ENCODE assay signal across 22 cellular contexts in the genomic region with DNA sequence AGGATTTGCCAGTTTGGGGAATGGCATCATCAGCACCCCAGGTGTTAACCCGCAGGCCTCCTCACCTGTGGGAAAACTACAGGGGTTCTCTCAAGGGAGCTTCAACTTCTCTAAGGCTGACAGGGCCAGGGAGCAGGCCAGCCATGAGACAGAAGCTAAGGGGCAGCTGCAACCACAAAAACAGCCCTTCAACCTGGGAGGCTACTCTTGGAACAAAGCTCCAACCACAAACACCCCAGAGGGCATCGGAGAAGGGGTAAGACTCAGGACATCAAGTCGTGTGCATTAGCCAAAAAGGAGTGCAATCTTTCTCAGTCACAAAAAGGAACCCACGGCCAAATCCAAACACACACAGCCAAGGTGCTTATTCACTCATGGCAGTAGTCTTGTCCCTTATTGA.
"Had no signal": no experiment of that assay in that cellular context is flagged by ENCODE, and none has a peak within 500 bp of the region (broad histone marks: within the 10 kb centered on the region; RNA-seq: fewer than 3 reads in every experiment).

No MANE protein-coding gene starts in this region.

- H3K27ac ChIP-seq: ovary, psoas muscle, upper lobe of right lung had no signal

- H3K4me3 ChIP-seq: ovary, psoas muscle, skin epidermis, upper lobe of right lung had no signal

- DNase-seq: activated B cell treated with CpG ODN at 0.5 μM for 24 hours; activated CD4-positive, alpha-beta T cell treated with anti-CD3 and anti-CD28 coated beads, Interleukin-2, amount 10 ng/mL, durations not matched to agents 7 days and 5 days; activated CD8-positive, alpha-beta memory T cell treated with anti-CD3 and anti-CD28 coated beads, Interleukin-2, amount 50 U/mL, for 4 hours; activated CD8-positive, alpha-beta T cell treated with anti-CD3 and anti-CD28 coated beads, Interleukin-2, amount 10 ng/mL, durations not matched to agents 7 days and 5 days; activated effector memory CD4-positive, alpha-beta T cell treated with Interleukin-2 at 50 U/mL for 16 hours; activated naive CD4-positive, alpha-beta T cell treated with anti-CD3 and anti-CD28 coated beads, Interleukin-2, amount 10 ng/mL, durations not matched to agents 7 days and 5 days; activated naive CD8-positive, alpha-beta T cell treated with anti-CD3 and anti-CD28 coated beads, Interleukin-2, amount 50 U/mL, for 24 hours; activated T-cell treated with anti-CD3 and anti-CD28 coated beads, Interleukin-2, amount 50 U/mL, for 4 hours; anterior cingulate cortex; effector memory CD8-positive, alpha-beta T cell; left cardiac atrium; mesenchymal stem cell; naive thymus-derived CD8-positive, alpha-beta T cell; ovary; psoas muscle; right cardiac atrium; stimulated activated CD4-positive, alpha-beta T cell treated with anti-CD3 and anti-CD28 coated beads, Interleukin-15, amount 100 ng/mL, for 24 hours; stimulated activated CD4-positive, alpha-beta T cell treated with anti-CD3 and anti-CD28 coated beads, Interleukin-4, amount 100 ng/mL, for 1 hour; upper lobe of right lung had no signal

- H3K27me3 Mint-ChIP-seq: activated B cell treated with CpG ODN at 0.5 μM for 24 hours; activated CD4-positive, alpha-beta T cell treated with anti-CD3 and anti-CD28 coated beads, Interleukin-2, amount 10 ng/mL, durations not matched to agents 7 days and 5 days; activated naive CD8-positive, alpha-beta T cell treated with anti-CD3 and anti-CD28 coated beads, Interleukin-2, amount 50 U/mL, for 24 hours; brain; effector memory CD8-positive, alpha-beta T cell had no signal

- H3K9me3 ChIP-seq: ovary, psoas muscle, upper lobe of right lung had no signal

- H3K4me1 Mint-ChIP-seq: activated naive CD4-positive, alpha-beta T cell treated with anti-CD3 and anti-CD28 coated beads, Interleukin-2, amount 10 ng/mL, durations not matched to agents 7 days and 5 days; naive thymus-derived CD8-positive, alpha-beta T cell had no signal

- H3K36me3 ChIP-seq: ovary, upper lobe of right lung had no signal

- H3K4me1 ChIP-seq: psoas muscle, upper lobe of right lung had no signal

- ATAC-seq: activated CD8-positive, alpha-beta T cell treated with anti-CD3 and anti-CD28 coated beads, Interleukin-2, amount 10 ng/mL, durations not matched to agents 7 days and 5 days; activated T-cell treated with anti-CD3 and anti-CD28 coated beads, Interleukin-2, amount 50 U/mL, for 4 hours; effector memory CD8-positive, alpha-beta T cell; left cardiac atrium; naive thymus-derived CD8-positive, alpha-beta T cell; psoas muscle; right cardiac atrium; upper lobe of right lung had no signal

- H3K4me3 Mint-ChIP-seq: activated B cell treated with CpG ODN at 0.5 μM for 24 hours; activated CD4-positive, alpha-beta T cell treated with anti-CD3 and anti-CD28 coated beads, Interleukin-2, amount 10 ng/mL, durations not matched to agents 7 days and 5 days; activated CD8-positive, alpha-beta T cell treated with anti-CD3 and anti-CD28 coated beads, Interleukin-2, amount 10 ng/mL, durations not matched to agents 7 days and 5 days; activated naive CD4-positive, alpha-beta T cell treated with anti-CD3 and anti-CD28 coated beads, Interleukin-2, amount 10 ng/mL, durations not matched to agents 7 days and 5 days; activated naive CD8-positive, alpha-beta T cell treated with anti-CD3 and anti-CD28 coated beads, Interleukin-2, amount 50 U/mL, for 24 hours; activated T-cell treated with anti-CD3 and anti-CD28 coated beads, Interleukin-2, amount 50 U/mL, for 4 hours; brain; effector memory CD8-positive, alpha-beta T cell; naive thymus-derived CD8-positive, alpha-beta T cell; T-helper 2 cell treated with Interferon-gamma antibody and Interleukin-4, amounts not matched to agents 5 μg/mL and 100 μg/mL, for 36 hours had no signal

- H3K27ac Mint-ChIP-seq: activated B cell treated with CpG ODN at 0.5 μM for 24 hours; activated CD4-positive, alpha-beta T cell treated with anti-CD3 and anti-CD28 coated beads, Interleukin-2, amount 10 ng/mL, durations not matched to agents 7 days and 5 days; activated CD8-positive, alpha-beta T cell treated with anti-CD3 and anti-CD28 coated beads, Interleukin-2, amount 10 ng/mL, durations not matched to agents 7 days and 5 days; activated naive CD4-positive, alpha-beta T cell treated with anti-CD3 and anti-CD28 coated beads, Interleukin-2, amount 10 ng/mL, durations not matched to agents 7 days and 5 days; activated naive CD8-positive, alpha-beta T cell treated with anti-CD3 and anti-CD28 coated beads, Interleukin-2, amount 50 U/mL, for 24 hours; brain had no signal

- H3K27me3 ChIP-seq: ovary, upper lobe of right lung had no signal

- H3K36me3 Mint-ChIP-seq: activated naive CD4-positive, alpha-beta T cell treated with anti-CD3 and anti-CD28 coated beads, Interleukin-2, amount 10 ng/mL, durations not matched to agents 7 days and 5 days; naive thymus-derived CD8-positive, alpha-beta T cell had no signal

- H3K9me3 Mint-ChIP-seq: activated B cell treated with CpG ODN at 0.5 μM for 24 hours; activated CD4-positive, alpha-beta T cell treated with anti-CD3 and anti-CD28 coated beads, Interleukin-2, amount 10 ng/mL, durations not matched to agents 7 days and 5 days; activated naive CD4-positive, alpha-beta T cell treated with anti-CD3 and anti-CD28 coated beads, Interleukin-2, amount 10 ng/mL, durations not matched to agents 7 days and 5 days; activated naive CD8-positive, alpha-beta T cell treated with anti-CD3 and anti-CD28 coated beads, Interleukin-2, amount 50 U/mL, for 24 hours; activated T-cell treated with anti-CD3 and anti-CD28 coated beads, Interleukin-2, amount 50 U/mL, for 4 hours; effector memory CD8-positive, alpha-beta T cell; naive thymus-derived CD8-positive, alpha-beta T cell; T-helper 2 cell treated with Interferon-gamma antibody and Interleukin-4, amounts not matched to agents 5 μg/mL and 100 μg/mL, for 36 hours had no signal
